8 cellular contexts compared by ENCODE assay signal in genomic region chr15:62391565-62392262, GRCh38. TPM values are rescaled to one million over a fixed set of nuclear protein-coding genes. Genes with fewer than 3 reads are reported as not detected.
A peak's percentile ranks its signal among the peaks of the same experiment; 100 is the strongest.
DNase-seq lines count a peak whose midpoint lies in the region; ATAC-seq and TF ChIP-seq lines count a peak whose summit lies in the region.

No MANE protein-coding gene starts in this region.

- no peaks in the 10 kb centered on the region for H3K9me3 Mint-ChIP-seq in activated CD4-positive, alpha-beta T cell treated with anti-CD3 and anti-CD28 coated beads for 36 hours (ENCODE audit: low read depth)

- peak overlapping the region; percentile 91 for H4K91ac ChIP-seq in trophoblast cell (ENCODE audit: low read depth, low read length)

- intact Hi-C loops in activated CD4-positive, alpha-beta T cell treated with anti-CD3 and anti-CD28 coated beads for 36 hours (cut with DNase I, micrococcal nuclease), result loop anchor here in 1 of 2 experiments (2.0 to 10.0 kb wide), 5 partner anchors 47 to 351 kb away; partner anchors contain the start of gene VPS13C

- H3K4me1 Mint-ChIP-seq in activated CD4-positive, alpha-beta T cell treated with anti-CD3 and anti-CD28 coated beads for 36 hours, result peaks cover 15% of the 10 kb centered on the region

- peak overlapping the region; percentile 73 for H2BK120ac ChIP-seq in trophoblast cell (ENCODE audit: insufficient read depth, low read length, poor library complexity)

- H3K9ac ChIP-seq in trophoblast cell (ENCODE audit: low read length), result peak overlapping the region; percentile 96

- peak overlapping the region; percentile 5 for H2BK12ac ChIP-seq in trophoblast cell (ENCODE audit: low read length)

- H2BK5ac ChIP-seq in trophoblast cell (ENCODE audit: low read depth, low read length, poor library complexity), result peak overlapping the region; percentile 35

- POLR2A ChIA-PET in activated CD4-positive, alpha-beta T cell treated with anti-CD3 and anti-CD28 coated beads for 36 hours (lab: Charles Lee), result interaction anchor here (0.7 kb wide), 1 partner anchor 23 kb away, joined by 3 read pairs; no protein-coding TSS in a partner anchor

- peak; percentile 37 for ATAC-seq in activated CD4-positive, alpha-beta T cell treated with anti-CD3 and anti-CD28 coated beads for 36 hours
- ATAC-seq in GM21367 (IDR thresholded peaks at IDR 0.05; ENCODE audit: unreplicated experiment), result no peak

- peaks cover 17% of the 10 kb centered on the region for H3K79me2 ChIP-seq in trophoblast cell (ENCODE audit: control insufficient read depth, insufficient read depth, low read length, poor library complexity)

- peak; percentile 31 to 66 for TF ChIP-seq CTCF in right atrium auricular region (IDR thresholded peaks at IDR 0.05)

- peak overlapping the region; percentile 23 for H2AK5ac ChIP-seq in trophoblast cell (ENCODE audit: low read length)

- H4K12ac ChIP-seq in trophoblast cell (ENCODE audit: low read depth, low read length), result peak overlapping the region; percentile 23

- H3K9me3 ChIP-seq in right atrium auricular region, result no peaks in the 10 kb centered on the region
- no peaks in the 10 kb centered on the region for H3K9me3 ChIP-seq in trophoblast cell (ENCODE audit: insufficient read depth, low read depth, low read length)

- peaks cover 18% of the 10 kb centered on the region for H3K27me3 Mint-ChIP-seq in activated CD4-positive, alpha-beta T cell treated with anti-CD3 and anti-CD28 coated beads for 36 hours

- WGBS in trophoblast cell (ENCODE audit: extremely low coverage, insufficient coverage, insufficient read length), result no CpG with 5 or more reads among the region's 74 CpGs

- peak overlapping the region; percentile 20 for H4K8ac ChIP-seq in trophoblast cell (ENCODE audit: low read depth, low read length)

- H3K18ac ChIP-seq in trophoblast cell (ENCODE audit: low read length), result peak overlapping the region; percentile 87

- H3K36me3 ChIP-seq in right atrium auricular region (no peaks in the 10 kb centered on the region), trophoblast cell (ENCODE audit: control insufficient read depth in 1 of 2, insufficient read depth in 2 of 2, low read length in 2 of 2) (peaks cover 0 to 2% of the 10 kb centered on the region in 2 experiments)

- H2AFZ ChIP-seq in trophoblast cell (ENCODE audit: insufficient read depth, low read length, poor library complexity), result peak overlapping the region; percentile 42

- CTCF ChIA-PET in activated CD4-positive, alpha-beta T cell treated with anti-CD3 and anti-CD28 coated beads for 36 hours (lab: Charles Lee), result interaction anchor here (1.1 kb wide), 1 partner anchor 351 kb away, joined by 3 read pairs; no protein-coding TSS in a partner anchor

- H3K4me1 ChIP-seq in right atrium auricular region (peaks cover 0 to 16% of the 10 kb centered on the region in 2 donors), trophoblast cell (ENCODE audit: control insufficient read depth in 1 of 2, insufficient read depth in 2 of 2, low read length in 2 of 2) (peaks cover 5% of the 10 kb centered on the region in 2 experiments)

- H3K27me3 ChIP-seq in right atrium auricular region, result no peaks in the 10 kb centered on the region
- no peaks in the 10 kb centered on the region for H3K27me3 ChIP-seq in trophoblast cell (ENCODE audit: insufficient read depth, low read length)

- no peak overlapping the region for H3K23ac ChIP-seq in trophoblast cell (ENCODE audit: low read length)

- peaks cover 19% of the 10 kb centered on the region for H3K79me1 ChIP-seq in trophoblast cell (ENCODE audit: low read length)

- peak overlapping the region; percentile 75 for H3K4me2 ChIP-seq in trophoblast cell (ENCODE audit: low read length)

- peak overlapping the region; percentile 19 for H3K27ac ChIP-seq in angular gyrus (ENCODE audit: low read depth, low read length)
- peak overlapping the region; percentile 80 to 82 for H3K27ac ChIP-seq in right atrium auricular region
- H3K27ac ChIP-seq in trophoblast cell (ENCODE audit: low read depth, low read length), result peak overlapping the region; percentile 61

- H3K4ac ChIP-seq in trophoblast cell (ENCODE audit: low read depth, low read length), result peak overlapping the region; percentile 49

- peak overlapping the region; percentile 60 for H3K27ac Mint-ChIP-seq in activated CD4-positive, alpha-beta T cell treated with anti-CD3 and anti-CD28 coated beads for 36 hours

- H3K4me3 ChIP-seq in right atrium auricular region (peak overlapping the region; percentile 68 to 89), trophoblast cell (ENCODE audit: low read depth, low read length) (peak overlapping the region; percentile 93)

- H3K4me3 Mint-ChIP-seq in activated CD4-positive, alpha-beta T cell treated with anti-CD3 and anti-CD28 coated beads for 36 hours, result peak overlapping the region; percentile 88

- H3K14ac ChIP-seq in trophoblast cell (ENCODE audit: low read length), result peak overlapping the region; percentile 84

- DNase-seq in activated CD4-positive, alpha-beta T cell treated with anti-CD3 and anti-CD28 coated beads for 36 hours, result peak; percentile 59
- DNase-seq in activated CD4-positive, alpha-beta T cell treated with anti-CD3 and anti-CD28 coated beads for 1 hour, result no peak
- DNase-seq in RPMI7951 (ENCODE audit: low read depth) (peak; percentile 62), right atrium auricular region (ENCODE audit: low spot score) (no peak), trophoblast cell (peak; percentile 2 to 45), NCI-H2107 treated with DMSO at 0.1 percent for 48 hours (lab: John Stamatoyannopoulos, UW; ENCODE audit: unreplicated experiment) (no peak)

- no peaks in the 10 kb centered on the region for H3K36me3 Mint-ChIP-seq in activated CD4-positive, alpha-beta T cell treated with anti-CD3 and anti-CD28 coated beads for 36 hours (ENCODE audit: low read depth)

RNA-seq across cellular contexts. Expression of gene TLN2, which starts 1.4 kb away (rescaled TPM):
- 1 to 10 TPM; 2.3 to 2.8 TPM for total RNA-seq in activated CD4-positive, alpha-beta T cell treated with anti-CD3 and anti-CD28 coated beads for 36 hours
- 8.8 and 10.3 TPM in 2 replicates for total RNA-seq in RPMI7951 (2014; rRNA removed; shearing (Covaris generic))
- total RNA-seq in right atrium auricular region, result 10 to 100 TPM; 19.6 to 31.0 TPM
- 46.1 and 50.4 TPM in 2 replicates for polyA plus RNA-seq in trophoblast cell (2013)

Comparison
In these comparisons a context has a peak if more than half of its experiments do, and no peak if none do; other contexts are left out.
1. DNase-seq: peak in activated CD4-positive, alpha-beta T cell treated with anti-CD3 and anti-CD28 coated beads for 36 hours (single experiment), RPMI7951 (single experiment) and trophoblast cell (2 of 2); none in activated CD4-positive, alpha-beta T cell treated with anti-CD3 and anti-CD28 coated beads for 1 hour (single experiment), right atrium auricular region (single experiment) and NCI-H2107 treated with DMSO at 0.1 percent for 48 hours (single experiment).
2. H3K27ac ChIP-seq: peak in every context shown above with its lines; median percentile 81 in right atrium auricular region; 61 in trophoblast cell; 19 in angular gyrus.